ENCODE assay signal across 8 cellular contexts in the genomic region with DNA sequence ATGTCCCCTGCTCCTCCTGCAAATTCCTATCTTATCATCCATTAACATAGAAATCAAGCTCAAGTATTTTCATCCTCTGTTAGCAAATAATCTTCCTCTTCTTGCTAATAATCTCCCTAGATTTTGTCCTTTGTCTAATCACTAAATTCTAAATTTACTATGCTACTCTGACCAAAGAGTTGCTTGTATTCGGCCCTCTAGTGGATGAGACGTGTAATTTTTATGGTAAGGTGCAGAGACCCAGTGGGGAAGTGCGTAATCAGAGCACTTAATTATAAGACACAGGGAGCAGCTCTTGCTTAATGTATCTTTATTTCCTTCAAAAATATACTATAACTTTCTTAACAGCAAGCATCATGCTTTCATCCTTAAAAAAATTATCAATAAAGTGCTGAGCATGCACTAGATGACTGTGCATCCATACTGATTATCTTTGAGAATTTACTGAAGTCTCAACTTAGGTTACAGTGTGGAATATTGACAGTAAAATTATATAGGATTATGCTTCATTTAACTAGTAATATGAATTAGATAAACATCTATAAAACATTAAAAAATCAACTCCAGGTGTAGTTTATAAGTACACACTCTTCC.
DNase-seq lines count a peak whose midpoint lies in the region; ATAC-seq, FAIRE-seq and TF ChIP-seq lines count a peak whose summit lies in the region.

No MANE protein-coding gene starts in this region.

- H3K27ac ChIP-seq in Peyer's patch, result no peak overlapping the region
- H3K27ac ChIP-seq in endothelial cell of umbilical vein (ENCODE audit: insufficient read depth, low read depth, low read length), result no peak overlapping the region

- H3K36me3 ChIP-seq in Peyer's patch (no peaks in the 10 kb centered on the region), endothelial cell of umbilical vein (ENCODE audit: control insufficient read depth in 2 of 2, extremely low read depth in 1 of 2, insufficient read depth in 2 of 2, low read length in 2 of 2) (no peaks in the 10 kb centered on the region)

- H3K9me3 ChIP-seq in Peyer's patch, result no peaks in the 10 kb centered on the region
- no peaks in the 10 kb centered on the region for H3K9me3 ChIP-seq in endothelial cell of umbilical vein (replicated peaks; ENCODE audit: control insufficient read depth, insufficient read depth, low read length)

- H3K27me3 ChIP-seq in Peyer's patch (no peaks in the 10 kb centered on the region), endothelial cell of umbilical vein (ENCODE audit: control insufficient read depth in 2 of 2, insufficient read depth in 2 of 2, low read length in 2 of 2) (no peaks in the 10 kb centered on the region)

- CTCF ChIA-PET in endothelial cell of umbilical vein (lab: Charles Lee), result interaction anchor here (0.8 to 2.9 kb wide), 13 partner anchors 10 to 686 kb away, joined by 3 to 16 read pairs (median 4); a partner anchor contains a TSS

- POLR2A ChIA-PET in endothelial cell of umbilical vein (lab: Charles Lee), result no interaction called here

- H3K4me3 ChIP-seq in Peyer's patch, result no peak overlapping the region
- no peak overlapping the region for H3K4me3 ChIP-seq in endothelial cell of umbilical vein (replicated peaks in 1 of 3; ENCODE audit: insufficient read depth in 1 of 3, low read depth in 1 of 3, low read length in 3 of 3)

- ATAC-seq in GM19463 (IDR thresholded peaks at IDR 0.05; ENCODE audit: unreplicated experiment) (peak; percentile 90), HG03442 (IDR thresholded peaks at IDR 0.05; ENCODE audit: unreplicated experiment) (peak; percentile 89)

- H2AFZ ChIP-seq in endothelial cell of umbilical vein (ENCODE audit: low read depth, low read length), result no peak overlapping the region

- DNase-seq in NCI-H1417 (lab: John Stamatoyannopoulos, UW), result peak; percentile 18 to 67 (median 36)
- DNase-seq in NCI-H1417 treated with DMSO at 0.1 percent for 48 hours (lab: John Stamatoyannopoulos, UW), result no peak
- no peak for DNase-seq in Peyer's patch
- DNase-seq in endothelial cell of umbilical vein (ENCODE audit: low read depth, low spot score), result peak; percentile 54
- DNase-seq in myocyte (ENCODE audit: low read depth), result peak; percentile 43
- no peak for DNase-seq in activated CD8-positive, alpha-beta memory T cell treated with anti-CD3 and anti-CD28 coated beads for 24 hours

- no peak for TF ChIP-seq POLR2A in Peyer's patch (IDR thresholded peaks at IDR 0.05)
- no peak for TF ChIP-seq POLR2A in endothelial cell of umbilical vein (IDR thresholded peaks at IDR 0.05; ENCODE audit: low read depth, low read length)

- FAIRE-seq in endothelial cell of umbilical vein (lab: Jason Lieb, UNC), result no peak

- dilution Hi-C loops in endothelial cell of umbilical vein (cut with MboI; ENCODE audit: extremely low pct_ligation_motif_present, low sequenced_read_pairs), result no loop called here

- intact Hi-C loops in endothelial cell of umbilical vein (cut with micrococcal nuclease), result loop anchor here (1.0 to 10.0 kb wide), 2 partner anchors 214 to 405 kb away; a partner anchor contains a TSS

- H3K4me1 ChIP-seq in Peyer's patch (no peaks in the 10 kb centered on the region), endothelial cell of umbilical vein (ENCODE audit: control insufficient read depth, extremely low read depth, insufficient read depth, low read length) (no peaks in the 10 kb centered on the region)

- H3K79me2 ChIP-seq in endothelial cell of umbilical vein (ENCODE audit: control insufficient read depth, insufficient read depth, low read length), result no peaks in the 10 kb centered on the region

- no TSS peak for BruUV-seq in endothelial cell of umbilical vein (replicated peaks; lab: Mats Ljungman, UMichigan)

- no peaks in the 10 kb centered on the region for H4K20me1 ChIP-seq in endothelial cell of umbilical vein (replicated peaks; ENCODE audit: control insufficient read depth, extremely low read depth, insufficient read depth, low read length)

- H3K4me2 ChIP-seq in endothelial cell of umbilical vein (ENCODE audit: insufficient read depth, low read length), result no peak overlapping the region

- no peaks in the 10 kb centered on the region for H3K9me1 ChIP-seq in endothelial cell of umbilical vein (replicated peaks; ENCODE audit: control insufficient read depth, extremely low read depth, insufficient read depth, low read length)

- H3K9ac ChIP-seq in endothelial cell of umbilical vein (replicated peaks; ENCODE audit: extremely low read depth, insufficient read depth, low read length), result no peak overlapping the region

- TF ChIP-seq CTCF in Peyer's patch (IDR thresholded peaks at IDR 0.05) (peak; percentile 38 to 69 (median 62)), endothelial cell of umbilical vein (IDR thresholded peaks at IDR 0.05; ENCODE audit: extremely low read depth in 1 of 2, insufficient read depth in 1 of 2, low read depth in 1 of 2, low read length in 2 of 2) (peak; percentile 54 to 59)

TF ChIP-seq in endothelial cell of umbilical vein, 7 proteins besides CTCF, POLR2A, EP300 and RAD21:
- no peak for TF ChIP-seq JUN (IDR thresholded peaks at IDR 0.05; ENCODE audit: borderline replicate concordance, insufficient read depth, insufficient read length, low read depth)
- no peak for TF ChIP-seq EZH2 (IDR thresholded peaks at IDR 0.05; ENCODE audit: borderline replicate concordance, low read depth, low read length, severe bottlenecking)
- TF ChIP-seq FOS (IDR thresholded peaks at IDR 0.05; ENCODE audit: borderline replicate concordance, insufficient read depth, low read length), result no peak
- TF ChIP-seq MYC (IDR thresholded peaks at IDR 0.05; ENCODE audit: low read depth, low read length), result no peak
- no peak for TF ChIP-seq GATA2 (IDR thresholded peaks at IDR 0.05; ENCODE audit: insufficient read depth, insufficient read length, low read depth, low read length)
- TF ChIP-seq, protein P1, sequence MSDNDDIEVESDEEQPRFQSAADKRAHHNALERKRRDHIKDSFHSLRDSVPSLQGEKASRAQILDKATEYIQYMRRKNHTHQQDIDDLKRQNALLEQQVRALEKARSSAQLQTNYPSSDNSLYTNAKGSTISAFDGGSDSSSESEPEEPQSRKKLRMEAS (IDR thresholded peaks at IDR 0.05; ENCODE audit: insufficient read depth, insufficient read length), result no peak
- TF ChIP-seq POLR2AphosphoS5 (IDR thresholded peaks at IDR 0.05; ENCODE audit: insufficient read depth, low read depth, low read length), result no peak

Comparison
In these comparisons a context has a peak if more than half of its experiments do, and no peak if none do; other contexts are left out.
1. DNase-seq: peak in NCI-H1417 (3 of 3), endothelial cell of umbilical vein (single experiment) and myocyte (single experiment); none in NCI-H1417 treated with DMSO at 0.1 percent for 48 hours (single experiment), Peyer's patch (0 of 3) and activated CD8-positive, alpha-beta memory T cell treated with anti-CD3 and anti-CD28 coated beads for 24 hours (single experiment).